ENCODE assay signal across 21 cellular contexts in genomic region chr19:46700704-46701103, GRCh38.
"Had no signal": no experiment of that assay in that cellular context is flagged by ENCODE, and none has a peak within 500 bp of the region (broad histone marks: within the 10 kb centered on the region; RNA-seq: fewer than 3 reads in every experiment).

No MANE protein-coding gene starts in this region.

- H3K9me3 ChIP-seq: SJSA1 had no signal

- H3K4me1 ChIP-seq: SJSA1 had no signal

- H3K27ac ChIP-seq: HL-60, SJSA1, SK-N-MC had no signal

- DNase-seq: Kasumi-1, KG1, MM.1S, NCI-H1092 treated with DMSO at 0.1 percent for 48 hours, NCI-H1436, NCI-H187, NCI-H2029, NCI-H2081 treated with DMSO at 0.1 percent for 48 hours, NCI-H2171, NCI-H226, NCI-H446, NCI-H510A, NCI-H524 treated with DMSO at 0.1 percent for 48 hours, NCI-H69, NCI-H774, Right ventricle myocardium superior, RPMI8226, SIG-M5 had no signal

- H3K4me3 ChIP-seq: SJSA1, SK-N-MC had no signal

- H3K27me3 ChIP-seq: SJSA1 had no signal
